In the genomic region with DNA sequence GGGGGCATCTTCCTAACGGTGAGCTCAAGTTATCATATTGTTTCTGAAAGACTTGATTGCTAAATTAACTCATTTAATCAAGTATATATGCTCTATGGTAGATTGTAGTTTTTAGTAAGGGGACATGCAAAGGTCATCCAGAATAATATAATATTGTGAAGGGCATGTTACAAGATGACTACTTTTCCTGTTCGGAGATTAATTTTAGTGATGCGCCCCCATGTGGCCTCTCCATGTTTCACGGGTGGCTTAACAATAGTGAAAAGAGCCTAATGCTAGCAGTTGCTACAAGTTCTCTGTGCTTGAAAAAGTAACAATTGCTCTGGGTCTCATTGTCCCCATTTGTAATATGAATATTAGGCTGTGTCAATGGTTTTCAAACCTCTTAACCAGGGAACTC, we compare ENCODE assay signal across 8 cellular contexts. TPM values are rescaled to one million over a fixed set of nuclear protein-coding genes. Genes with fewer than 3 reads are reported as not detected.
DNase-seq lines count a peak whose midpoint lies in the region; ATAC-seq and TF ChIP-seq lines count a peak whose summit lies in the region.

No MANE protein-coding gene starts in this region.

- no peak overlapping the region for H3K4me3 Mint-ChIP-seq in chondrocyte (ENCODE audit: unreplicated experiment)
- no peak overlapping the region for H3K4me3 Mint-ChIP-seq in naive thymus-derived CD4-positive, alpha-beta T cell

- H3K4me1 ChIP-seq in naive thymus-derived CD4-positive, alpha-beta T cell (ENCODE audit: control insufficient read depth in 2 of 2, insufficient read depth in 2 of 2, low read length in 2 of 2), result no peaks in the 10 kb centered on the region

- DNase-seq in GM10248 (ENCODE audit: extremely low spot score) (peak; percentile 11), chondrocyte (ENCODE audit: low spot score) (no peak), H7 (no peak), NCI-H2196 (lab: John Stamatoyannopoulos, UW; ENCODE audit: unreplicated experiment) (no peak)
- peak in 8 of 9 donors; percentile 3 to 23 (median 18) for DNase-seq in naive thymus-derived CD4-positive, alpha-beta T cell

- no peaks in the 10 kb centered on the region for H3K9me3 Mint-ChIP-seq in chondrocyte (ENCODE audit: low read depth)
- no peaks in the 10 kb centered on the region for H3K9me3 Mint-ChIP-seq in naive thymus-derived CD4-positive, alpha-beta T cell

- intact Hi-C loops in naive thymus-derived CD4-positive, alpha-beta T cell (cut with micrococcal nuclease), result loop anchor here (1.0 to 10.0 kb wide), 3 partner anchors 371 to 1218 kb away; a partner anchor contains a TSS

- H3K4me3 ChIP-seq in naive thymus-derived CD4-positive, alpha-beta T cell (ENCODE audit: low read length), result no peak overlapping the region
- no peak overlapping the region for H3K4me3 ChIP-seq in H7 (ENCODE audit: insufficient read depth, low read depth, low read length)

- peak; percentile 57 for ATAC-seq in HG03354 (IDR thresholded peaks at IDR 0.05; ENCODE audit: poor library complexity, severe bottlenecking, unreplicated experiment)
- no peak for ATAC-seq in naive thymus-derived CD4-positive, alpha-beta T cell
- ATAC-seq in HG02642 (IDR thresholded peaks at IDR 0.05; ENCODE audit: poor library complexity, unreplicated experiment), result no peak

- H3K4me1 Mint-ChIP-seq in chondrocyte (ENCODE audit: low read depth), result peaks cover 7% of the 10 kb centered on the region
- H3K4me1 Mint-ChIP-seq in naive thymus-derived CD4-positive, alpha-beta T cell, result no peaks in the 10 kb centered on the region

- CTCF ChIA-PET in GM10248 (lab: Yijun Ruan, JAX), result interaction anchor here (1.0 to 1.7 kb wide), 4 partner anchors 10 to 1217 kb away, joined by 3 to 16 read pairs (median 4); a partner anchor contains a TSS
- CTCF ChIA-PET in naive thymus-derived CD4-positive, alpha-beta T cell (lab: Charles Lee), result interaction anchor here (1.0 to 3.1 kb wide), 2 partner anchors 1217 to 1226 kb away, joined by 3 to 15 read pairs; no protein-coding TSS in a partner anchor

- H3K27ac ChIP-seq in VCaP, result no peak overlapping the region
- H3K27ac ChIP-seq in naive thymus-derived CD4-positive, alpha-beta T cell (ENCODE audit: low read depth, low read length), result no peak overlapping the region

- H3K27ac Mint-ChIP-seq in chondrocyte (ENCODE audit: unreplicated experiment), result no peak overlapping the region
- no peak overlapping the region for H3K27ac Mint-ChIP-seq in naive thymus-derived CD4-positive, alpha-beta T cell

- no peaks in the 10 kb centered on the region for H3K27me3 ChIP-seq in naive thymus-derived CD4-positive, alpha-beta T cell (ENCODE audit: control insufficient read depth in 2 of 2, insufficient read depth in 2 of 2, low read length in 2 of 2)
- no peaks in the 10 kb centered on the region for H3K27me3 ChIP-seq in H7 (ENCODE audit: control insufficient read depth, insufficient read depth, low read length)

- H3K36me3 ChIP-seq in naive thymus-derived CD4-positive, alpha-beta T cell (ENCODE audit: control insufficient read depth in 2 of 3, insufficient read depth in 3 of 3, low read length in 3 of 3), result no peaks in the 10 kb centered on the region
- H3K36me3 ChIP-seq in H7 (replicated peaks; ENCODE audit: control insufficient read depth, insufficient read depth, low read length), result no peaks in the 10 kb centered on the region

- POLR2A ChIA-PET in GM10248 (lab: Yijun Ruan, JAX), result no interaction called here
- POLR2A ChIA-PET in naive thymus-derived CD4-positive, alpha-beta T cell (lab: Charles Lee), result no interaction called here

- H3K9me3 ChIP-seq in naive thymus-derived CD4-positive, alpha-beta T cell (ENCODE audit: control insufficient read depth in 2 of 3, low read length in 3 of 3), result no peaks in the 10 kb centered on the region

- H3K36me3 Mint-ChIP-seq in chondrocyte (ENCODE audit: low read depth), result no peaks in the 10 kb centered on the region
- H3K36me3 Mint-ChIP-seq in naive thymus-derived CD4-positive, alpha-beta T cell, result no peaks in the 10 kb centered on the region

- H3K27me3 Mint-ChIP-seq in chondrocyte (ENCODE audit: low read depth), result peaks cover 4% of the 10 kb centered on the region
- H3K27me3 Mint-ChIP-seq in naive thymus-derived CD4-positive, alpha-beta T cell, result peaks cover 0 to 21% (median 0%) of the 10 kb centered on the region in 5 donors

- TF ChIP-seq CTCF in GM10248 (IDR thresholded peaks at IDR 0.05; ENCODE audit: control extremely low read depth, extremely low read depth, low read depth, missing control alignments) (peak; percentile 33), VCaP (conservative IDR thresholded peaks at IDR 0.05) (peak; percentile 64), chondrocyte (IDR thresholded peaks at IDR 0.05) (peak; percentile 83)

RNA-seq across cellular contexts. Expression of a gene that starts 12.2 kb away (rescaled TPM):
- 0.57 to 1.5 TPM in 2 of 3 replicates, not detected in the other for total RNA-seq in chondrocyte
- not detected for total RNA-seq in naive thymus-derived CD4-positive, alpha-beta T cell
- polyA plus RNA-seq in naive thymus-derived CD4-positive, alpha-beta T cell, result not detected
- 1.9 TPM in 1 of 2 replicates, not detected in the other for total RNA-seq in H7 (2014; rRNA removed; shearing (Covaris generic))

Comparison
In these comparisons a context has a peak if more than half of its experiments do, and no peak if none do; other contexts are left out.
1. DNase-seq: peak in GM10248 (single experiment) and naive thymus-derived CD4-positive, alpha-beta T cell (8 of 9); none in chondrocyte (single experiment), H7 (single experiment) and NCI-H2196 (single experiment).
2. CTCF ChIP-seq: peak in every context shown above with its lines; median percentile 83 in chondrocyte; 64 in VCaP; 33 in GM10248.